ENCODE assay signal across 19 cellular contexts in genomic region chr15:58467722-58468436, GRCh38. TPM values are rescaled to one million over a fixed set of nuclear protein-coding genes. Genes with fewer than 3 reads are reported as not detected.
DNase-seq lines count a peak whose midpoint lies in the region; ATAC-seq, FAIRE-seq and TF ChIP-seq lines count a peak whose summit lies in the region.
"Had no signal": no experiment of that assay in that cellular context is flagged by ENCODE, and none has a peak within 500 bp of the region (broad histone marks: within the 10 kb centered on the region; RNA-seq: fewer than 3 reads in every experiment).

No MANE protein-coding gene starts in this region.

- H2AK5ac ChIP-seq in mesenchymal stem cell (ENCODE audit: low read length, severe bottlenecking) = peak overlapping the region; percentile 96

- H3K27ac Mint-ChIP-seq in activated naive CD8-positive, alpha-beta T cell treated with anti-CD3 and anti-CD28 coated beads for 36 hours = peak overlapping the region; percentile 76
- no peak overlapping the region for H3K27ac Mint-ChIP-seq in activated naive CD8-positive, alpha-beta T cell treated with anti-CD3 and anti-CD28 coated beads, Interleukin-2, amount 50 U/mL, for 24 hours
- H3K27ac Mint-ChIP-seq: activated B cell treated with CpG ODN at 0.5 μM for 24 hours; activated naive CD4-positive, alpha-beta T cell treated with anti-CD3 and anti-CD28 coated beads, Interleukin-2, amount 50 U/mL, for 72 hours had no signal

- H4K91ac ChIP-seq in mesenchymal stem cell (ENCODE audit: low read length) = no peak overlapping the region

- H3K27me3 ChIP-seq in K562 (ENCODE audit: control insufficient read depth in 2 of 2, insufficient read depth in 2 of 2, low read length in 2 of 2) (no peaks in the 10 kb centered on the region), mesenchymal stem cell (ENCODE audit: control insufficient read depth in 1 of 2, insufficient read depth in 1 of 2, low read length in 2 of 2) (no peaks in the 10 kb centered on the region), vagina (no peaks in the 10 kb centered on the region)

- CTCF ChIA-PET in K562 (lab: Yijun Ruan, JAX; ENCODE audit: low intra/inter-chr PET ratio) = no interaction called here

- TF ChIP-seq POLR2A in K562 (conservative IDR thresholded peaks at IDR 0.05) (no peak), vagina (IDR thresholded peaks at IDR 0.05) (no peak)

- no peak overlapping the region for H3K4me3 Mint-ChIP-seq in activated naive CD8-positive, alpha-beta T cell treated with anti-CD3 and anti-CD28 coated beads for 36 hours
- H3K4me3 Mint-ChIP-seq in activated naive CD8-positive, alpha-beta T cell treated with anti-CD3 and anti-CD28 coated beads, Interleukin-2, amount 50 U/mL, for 24 hours = no peak overlapping the region
- H3K4me3 Mint-ChIP-seq: activated B cell treated with CpG ODN at 0.5 μM for 24 hours, neural crest cell had no signal

- no peak for TF ChIP-seq CTCF in K562 (IDR thresholded peaks at IDR 0.05 in 2 of 3, conservative IDR thresholded peaks at IDR 0.05 in 1 of 3; ENCODE audit: insufficient read depth in 2 of 3, low read depth in 1 of 3, low read length in 3 of 3)
- no peak for TF ChIP-seq CTCF in vagina (IDR thresholded peaks at IDR 0.05)
- no peak for TF ChIP-seq CTCF in D721Med (IDR thresholded peaks at IDR 0.05; ENCODE audit: insufficient read depth, missing control alignments)

- H2BK15ac ChIP-seq in mesenchymal stem cell (ENCODE audit: low read depth, poor library complexity, severe bottlenecking) = no peak overlapping the region

- WGBS in K562 (ENCODE audit: insufficient coverage, low coverage, missing lambda C conversion rate) = 86% methylated on average over 9 of the region's 9 CpGs
- WGBS in mesenchymal stem cell = 94% methylated on average over 9 of the region's 9 CpGs

- H3K9ac ChIP-seq in K562 (ENCODE audit: insufficient read depth in 1 of 2, low read depth in 2 of 2, low read length in 2 of 2) = no peak overlapping the region
- no peak overlapping the region for H3K9ac ChIP-seq in mesenchymal stem cell (ENCODE audit: low read length)

- H3K4me1 ChIP-seq in K562 (replicated peaks in 1 of 2; ENCODE audit: control insufficient read depth in 2 of 2, insufficient read depth in 2 of 2, low read length in 2 of 2) = peaks cover 2 to 12% of the 10 kb centered on the region in 2 experiments; a peak in 4 of 5 replicates
- peaks cover 23% of the 10 kb centered on the region for H3K4me1 ChIP-seq in mesenchymal stem cell (ENCODE audit: control insufficient read depth, insufficient read depth, low read depth, low read length)
- peaks cover 5% of the 10 kb centered on the region for H3K4me1 ChIP-seq in vagina

- H2BK12ac ChIP-seq in mesenchymal stem cell (ENCODE audit: low read length in 2 of 2) = peak overlapping the region in 1 of 2 experiments; percentile 29

- no peak for DNase-seq in activated naive CD8-positive, alpha-beta T cell treated with anti-CD3 and anti-CD28 coated beads for 36 hours
- DNase-seq in activated naive CD8-positive, alpha-beta T cell treated with anti-CD3 and anti-CD28 coated beads, Interleukin-2, amount 50 U/mL, for 24 hours = no peak
- DNase-seq in K562 (ENCODE audit: extremely low read depth in 1 of 4, low spot score in 3 of 4) (no peak), mesenchymal stem cell (no peak), vagina (ENCODE audit: extremely low spot score in 2 of 2) (no peak), NCI-H82 (lab: John Stamatoyannopoulos, UW) (no peak), D721Med (ENCODE audit: insufficient read length, low spot score) (no peak)
- DNase-seq: activated B cell treated with CpG ODN at 0.5 μM for 24 hours; activated CD8-positive, alpha-beta memory T cell treated with anti-CD3 and anti-CD28 coated beads, Interleukin-2, amount 50 U/mL, for 48 hours; HCEC 1CT; left cardiac atrium; MM.1S; NCI-H2171; stimulated activated naive CD4-positive, alpha-beta T cell treated with Interleukin-2 at 50 U/mL for 16 hours had no signal

- H2BK120ac ChIP-seq in mesenchymal stem cell (ENCODE audit: low read depth, low read length) = no peak overlapping the region

- intact Hi-C loops in K562 (cut with micrococcal nuclease) (no loop called here), vagina (cut with DNase I) (no loop called here)

- no peak overlapping the region for H4K8ac ChIP-seq in mesenchymal stem cell (ENCODE audit: low read length)

- H3K4me3 ChIP-seq in K562 (no peak overlapping the region), mesenchymal stem cell (ENCODE audit: insufficient read depth in 1 of 2, low read depth in 1 of 2, low read length in 2 of 2) (no peak overlapping the region), vagina (no peak overlapping the region)

- H3K27ac ChIP-seq in K562 (ENCODE audit: extremely low read depth, low read depth, low read length) (no peak overlapping the region), mesenchymal stem cell (ENCODE audit: low read length, poor library complexity, severe bottlenecking) (peak overlapping the region; percentile 94), vagina (peak overlapping the region; percentile 44)

- H3K9me3 ChIP-seq in K562 (replicated peaks; ENCODE audit: control insufficient read depth, insufficient read depth, low read depth, low read length) (no peaks in the 10 kb centered on the region), mesenchymal stem cell (ENCODE audit: control insufficient read depth, low read length) (no peaks in the 10 kb centered on the region), vagina (no peaks in the 10 kb centered on the region)

- H3K4me1 Mint-ChIP-seq in activated naive CD8-positive, alpha-beta T cell treated with anti-CD3 and anti-CD28 coated beads for 36 hours = peaks cover 80% of the 10 kb centered on the region
- H3K4me1 Mint-ChIP-seq in activated naive CD8-positive, alpha-beta T cell treated with anti-CD3 and anti-CD28 coated beads, Interleukin-2, amount 50 U/mL, for 24 hours = peaks cover 86% of the 10 kb centered on the region
- H3K4me1 Mint-ChIP-seq: activated B cell treated with CpG ODN at 0.5 μM for 24 hours had no signal

- H2AFZ ChIP-seq in K562 (ENCODE audit: low read depth, low read length) (peak overlapping the region; percentile 81), mesenchymal stem cell (ENCODE audit: low read depth, low read length) (no peak overlapping the region)

- no peak overlapping the region for H3K23ac ChIP-seq in mesenchymal stem cell (ENCODE audit: low read length in 2 of 2)

- H3K27me3 Mint-ChIP-seq in activated naive CD8-positive, alpha-beta T cell treated with anti-CD3 and anti-CD28 coated beads for 36 hours = no peaks in the 10 kb centered on the region
- H3K27me3 Mint-ChIP-seq in activated naive CD8-positive, alpha-beta T cell treated with anti-CD3 and anti-CD28 coated beads, Interleukin-2, amount 50 U/mL, for 24 hours = no peaks in the 10 kb centered on the region

- H3K4me2 ChIP-seq in K562 (ENCODE audit: insufficient read depth, low read length) (peak overlapping the region; percentile 28; the same call in 1 of the 2 replicates), mesenchymal stem cell (ENCODE audit: low read length, poor library complexity, severe bottlenecking) (no peak overlapping the region)

- no TSS peak for BruUV-seq in K562 (replicated peaks; lab: Mats Ljungman, UMichigan)

- no peak for ATAC-seq in activated naive CD8-positive, alpha-beta T cell treated with anti-CD3 and anti-CD28 coated beads, Interleukin-2, amount 50 U/mL, for 24 hours
- no peak for ATAC-seq in K562
- ATAC-seq in HG03175 (IDR thresholded peaks at IDR 0.05; ENCODE audit: unreplicated experiment) = no peak
- ATAC-seq: activated naive CD4-positive, alpha-beta T cell treated with anti-CD3 and anti-CD28 coated beads, Interleukin-2, amount 50 U/mL, for 72 hours; left cardiac atrium had no signal

- H3K79me1 ChIP-seq in mesenchymal stem cell (replicated peaks; ENCODE audit: low read length, poor library complexity, severe bottlenecking) = no peaks in the 10 kb centered on the region

- POLR2A ChIA-PET in K562 (lab: Yijun Ruan, JAX) = interaction anchor here (0.9 to 1.3 kb wide), 4 partner anchors 8 to 53 kb away, joined by 3 to 5 read pairs (median 4); no protein-coding TSS in a partner anchor

- no peak overlapping the region for H3K14ac ChIP-seq in mesenchymal stem cell (ENCODE audit: low read length in 2 of 2)

- peak overlapping the region; percentile 86 for H2BK5ac ChIP-seq in mesenchymal stem cell (ENCODE audit: low read depth, low read length, poor library complexity, severe bottlenecking)

- H3K9me1 ChIP-seq in K562 (ENCODE audit: control insufficient read depth, insufficient read depth, low read length) = no peaks in the 10 kb centered on the region

- peak overlapping the region in 1 of 2 experiments; percentile 39 for H3K4ac ChIP-seq in mesenchymal stem cell (ENCODE audit: low read depth in 1 of 2, low read length in 2 of 2)

- FAIRE-seq in K562 (lab: Jason Lieb, UNC) = peak; percentile 51
- FAIRE-seq in D721Med (lab: Jason Lieb, UNC) = no peak

- in situ Hi-C loops in K562 (cut with MboI) = no loop called here

- peak overlapping the region in 1 of 2 experiments; percentile 52 for H3K18ac ChIP-seq in mesenchymal stem cell (ENCODE audit: low read depth in 1 of 2, low read length in 2 of 2)

- H3K36me3 ChIP-seq in K562 (ENCODE audit: control insufficient read depth, insufficient read depth, low read length) = no peaks in the 10 kb centered on the region
- no peaks in the 10 kb centered on the region for H3K36me3 ChIP-seq in mesenchymal stem cell (ENCODE audit: control insufficient read depth in 1 of 2, insufficient read depth in 2 of 2, low read depth in 1 of 2, low read length in 2 of 2)
- no peaks in the 10 kb centered on the region for H3K36me3 ChIP-seq in vagina

- H3K9me3 Mint-ChIP-seq in activated naive CD8-positive, alpha-beta T cell treated with anti-CD3 and anti-CD28 coated beads for 36 hours = peaks cover 8% of the 10 kb centered on the region
- H3K9me3 Mint-ChIP-seq in activated naive CD8-positive, alpha-beta T cell treated with anti-CD3 and anti-CD28 coated beads, Interleukin-2, amount 50 U/mL, for 24 hours = no peaks in the 10 kb centered on the region
- H3K9me3 Mint-ChIP-seq: activated B cell treated with CpG ODN at 0.5 μM for 24 hours had no signal

- H3K79me2 ChIP-seq in K562 (ENCODE audit: control insufficient read depth, insufficient read depth, low read length) = no peaks in the 10 kb centered on the region

- peaks cover 33% of the 10 kb centered on the region for H3K36me3 Mint-ChIP-seq in activated naive CD8-positive, alpha-beta T cell treated with anti-CD3 and anti-CD28 coated beads for 36 hours
- H3K36me3 Mint-ChIP-seq in activated naive CD8-positive, alpha-beta T cell treated with anti-CD3 and anti-CD28 coated beads, Interleukin-2, amount 50 U/mL, for 24 hours (ENCODE audit: low read depth) = no peaks in the 10 kb centered on the region
- H3K36me3 Mint-ChIP-seq: activated naive CD4-positive, alpha-beta T cell treated with anti-CD3 and anti-CD28 coated beads, Interleukin-2, amount 50 U/mL, for 72 hours had no signal

- H4K20me1 ChIP-seq in K562 (replicated peaks; ENCODE audit: control insufficient read depth, insufficient read depth, low read length) = no peaks in the 10 kb centered on the region

- no peak for TF ChIP-seq RAD21 in K562 (CRISPR knock-in tag; conservative IDR thresholded peaks at IDR 0.05 in 1 of 2, IDR thresholded peaks at IDR 0.05 in 1 of 2)

- no peak for TF ChIP-seq EP300 in K562 (IDR thresholded peaks at IDR 0.05; ENCODE audit: low read length)

RNA-seq across cellular contexts. Expression of gene LIPC, which starts 36.1 kb away (rescaled TPM):
- total RNA-seq in activated naive CD8-positive, alpha-beta T cell treated with anti-CD3 and anti-CD28 coated beads for 36 hours = 1 to 10 TPM; 1.5 to 1.8 TPM
- 0.42 TPM in 1 of 2 replicates, not detected in the other for total RNA-seq in K562 (2011; cell fraction: chromatin; rRNA removed; ENCODE audit: low replicate concordance)
- 0.17 and 0.26 TPM in 2 replicates for total RNA-seq in K562 (2011; cell fraction: nucleolus; rRNA removed)
- 0.15 and 0.92 TPM in 2 replicates for total RNA-seq in K562 (2011; cell fraction: nucleoplasm; rRNA removed)
- total RNA-seq in K562 (2014; rRNA removed) (0.08 TPM in 1 of 2 replicates, not detected in the other), K562 (2014; rRNA removed; fragmentation: Illumina TruSeq; extraction: Trizol) (0.07 and 0.29 TPM in 2 replicates), K562 (2015; rRNA removed; fragmentation: Illumina TruSeq; extraction: Trizol) (0.15 and 0.33 TPM in 2 replicates), K562 (2021) (0.13 and 0.27 TPM in 2 replicates), vagina (not detected)
- polyA plus RNA-seq in K562 (2011; rRNA removed) (0.11 and 0.12 TPM in 2 replicates), K562 (2014; fragmentation: Illumina TruSeq; extraction: Trizol) (0.09 and 0.14 TPM in 2 replicates), K562 (2014; fragmentation: Nextera tagmentation; extraction: Ambion mirVana) (under 1 TPM in 1 of 2 experiments, not detected in 1; 0.07 TPM), K562 (2014; rRNA removed) (0.35 and 0.41 TPM in 2 replicates)
- polyA plus RNA-seq in K562 (2011; cell fraction: cytosol; rRNA removed) = 0.16 TPM in 1 of 2 replicates, not detected in the other
- 0.14 and 0.36 TPM in 2 replicates for polyA plus RNA-seq in K562 (2011; cell fraction: nucleus; rRNA removed)
- 0.76 and 4.9 TPM in 2 replicates for polyA plus RNA-seq in K562 (2012)
- polyA minus RNA-seq in K562 (2011; rRNA and poly(A)+ RNA removed) = 0.11 and 0.12 TPM in 2 replicates
- not detected in 2 replicates for polyA minus RNA-seq in K562 (2011; cell fraction: cytosol; rRNA and poly(A)+ RNA removed)
- polyA minus RNA-seq in K562 (2011; cell fraction: nucleus; rRNA and poly(A)+ RNA removed) = 0.13 and 0.22 TPM in 2 replicates
- polyA plus RNA-seq in mesenchymal stem cell (2013, experiment 1 of 2) = not detected
- polyA plus RNA-seq in mesenchymal stem cell (2013, experiment 2 of 2) = not detected
- total RNA-seq: A673, activated B cell treated with CpG ODN at 0.5 μM for 24 hours, HT-29, neural crest cell had no signal
